ENCODE assay signal across 16 cellular contexts in genomic region chr1:227072991-227073390, GRCh38.
DNase-seq lines count a peak whose midpoint lies in the region; ATAC-seq and TF ChIP-seq lines count a peak whose summit lies in the region.
"Had no signal": no experiment of that assay in that cellular context is flagged by ENCODE, and none has a peak within 500 bp of the region (broad histone marks: within the 10 kb centered on the region; RNA-seq: fewer than 3 reads in every experiment).

No MANE protein-coding gene starts in this region.

- no peaks in the 10 kb centered on the region for H3K9me3 Mint-ChIP-seq in activated naive CD4-positive, alpha-beta T cell treated with anti-CD3 and anti-CD28 coated beads, Interleukin-2, amount 50 U/mL, for 72 hours
- H3K9me3 Mint-ChIP-seq: IgD-negative memory B cell, nephron progenitor cell had no signal

- peak; percentile 40 to 99 for ATAC-seq in activated naive CD4-positive, alpha-beta T cell treated with anti-CD3 and anti-CD28 coated beads, Interleukin-2, amount 50 U/mL, for 72 hours
- ATAC-seq in HG02884 (IDR thresholded peaks at IDR 0.05; ENCODE audit: unreplicated experiment) = peak; percentile 57
- no peak for ATAC-seq in GM21381 (IDR thresholded peaks at IDR 0.05; ENCODE audit: unreplicated experiment)

- no peak for DNase-seq in activated naive CD4-positive, alpha-beta T cell treated with anti-CD3 and anti-CD28 coated beads, Interleukin-2, amount 50 U/mL, for 72 hours (ENCODE audit: low spot score in 2 of 2)
- DNase-seq in activated naive CD4-positive, alpha-beta T cell treated with Interleukin-2 at 50 U/mL for 16 hours = no peak
- peak; percentile 39 for DNase-seq in astrocyte of the spinal cord (ENCODE audit: low read depth, low spot score)
- peak; percentile 17 for DNase-seq in stromal cell of bone marrow (ENCODE audit: low read depth)
- DNase-seq in midbrain (lab: John Stamatoyannopoulos, UW) = no peak
- DNase-seq in NCI-H128 (lab: John Stamatoyannopoulos, UW; ENCODE audit: unreplicated experiment) = no peak
- DNase-seq: activated CD4-positive, alpha-beta T cell treated with anti-CD3 and anti-CD28 coated beads for 1 hour; GF-D8; NCI-H345; nephron progenitor cell; SHP77; uterus had no signal

- in situ Hi-C loops in astrocyte of the spinal cord (cut with HindIII; ENCODE audit: low sequenced_read_pairs) = no loop called here

- no peak overlapping the region for H3K27ac Mint-ChIP-seq in activated naive CD4-positive, alpha-beta T cell treated with anti-CD3 and anti-CD28 coated beads, Interleukin-2, amount 50 U/mL, for 72 hours
- H3K27ac Mint-ChIP-seq: activated naive CD8-positive, alpha-beta T cell; IgD-negative memory B cell; nephron progenitor cell had no signal

- TF ChIP-seq CTCF in astrocyte of the spinal cord (IDR thresholded peaks at IDR 0.05; ENCODE audit: low read depth, low read length) = no peak

- no peak overlapping the region for H3K4me3 ChIP-seq in astrocyte of the spinal cord (ENCODE audit: low read depth, low read length)
- H3K4me3 ChIP-seq: uterus had no signal

- H3K36me3 Mint-ChIP-seq in activated naive CD4-positive, alpha-beta T cell treated with anti-CD3 and anti-CD28 coated beads, Interleukin-2, amount 50 U/mL, for 72 hours = no peaks in the 10 kb centered on the region
- H3K36me3 Mint-ChIP-seq: activated naive CD8-positive, alpha-beta T cell; IgD-negative memory B cell had no signal

Comparison
In these comparisons a context has a peak if more than half of its experiments do, and no peak if none do; other contexts are left out.
1. DNase-seq: peak in astrocyte of the spinal cord (single experiment) and stromal cell of bone marrow (single experiment); none in activated naive CD4-positive, alpha-beta T cell treated with anti-CD3 and anti-CD28 coated beads, Interleukin-2, amount 50 U/mL, for 72 hours (0 of 2), activated naive CD4-positive, alpha-beta T cell treated with Interleukin-2 at 50 U/mL for 16 hours (single experiment), midbrain (single experiment) and NCI-H128 (single experiment).